In genomic region chr20:31547720-31548298, GRCh38 we compare ENCODE assay signal across 8 cellular contexts. TPM values are rescaled to one million over a fixed set of nuclear protein-coding genes. Genes with fewer than 3 reads are reported as not detected.
A peak's percentile ranks its signal among the peaks of the same experiment; 100 is the strongest.
DNase-seq lines count a peak whose midpoint lies in the region; ATAC-seq and TF ChIP-seq lines count a peak whose summit lies in the region.

No MANE protein-coding gene starts in this region.

- H3K4me1 ChIP-seq in right cardiac atrium (ENCODE audit: control insufficient read depth, insufficient read depth, low read length) (no peaks in the 10 kb centered on the region), skeletal muscle satellite cell (ENCODE audit: control insufficient read depth, insufficient read depth, low read length) (peaks cover 54% of the 10 kb centered on the region)

- ATAC-seq in activated B cell treated with CpG ODN at 0.5 μM for 24 hours (ENCODE audit: low read depth) (no peak), right cardiac atrium (no peak), HG03469 (IDR thresholded peaks at IDR 0.05; ENCODE audit: unreplicated experiment) (no peak)

- H3K4me3 ChIP-seq in H7 (ENCODE audit: insufficient read depth, low read depth, low read length) (peak overlapping the region; percentile 39), right cardiac atrium (ENCODE audit: low read length) (peak overlapping the region; percentile 46), skeletal muscle satellite cell (ENCODE audit: low read length) (peak overlapping the region; percentile 65)

- no peaks in the 10 kb centered on the region for H3K9me3 Mint-ChIP-seq in activated B cell treated with CpG ODN at 0.5 μM for 24 hours

- CTCF ChIA-PET in activated B cell treated with CpG ODN at 0.5 μM for 24 hours (lab: Charles Lee) = interaction anchor here (2.0 kb wide), 1 partner anchor 65 kb away, joined by 10 read pairs; no protein-coding TSS in a partner anchor

- peaks cover 67% of the 10 kb centered on the region for H3K36me3 Mint-ChIP-seq in activated B cell treated with CpG ODN at 0.5 μM for 24 hours (ENCODE audit: low read depth)

- H3K36me3 ChIP-seq in H7 (replicated peaks; ENCODE audit: control insufficient read depth, insufficient read depth, low read length) (peaks cover 43% of the 10 kb centered on the region), skeletal muscle satellite cell (ENCODE audit: insufficient read depth, low read length) (peaks cover 69% of the 10 kb centered on the region)

- H3K9me3 ChIP-seq in right cardiac atrium (ENCODE audit: control insufficient read depth, low read length) (no peaks in the 10 kb centered on the region), skeletal muscle satellite cell (replicated peaks; ENCODE audit: low read length) (no peaks in the 10 kb centered on the region)

- no peaks in the 10 kb centered on the region for H3K27me3 Mint-ChIP-seq in activated B cell treated with CpG ODN at 0.5 μM for 24 hours

- POLR2A ChIA-PET in activated B cell treated with CpG ODN at 0.5 μM for 24 hours (lab: Charles Lee) = interaction anchor here (1.7 kb wide), 1 partner anchor 57 kb away, joined by 5 read pairs; the partner anchor contains the start of gene ID1

- peak overlapping the region; percentile 88 for H3K4me3 Mint-ChIP-seq in activated B cell treated with CpG ODN at 0.5 μM for 24 hours

- H3K27me3 ChIP-seq in H7 (ENCODE audit: control insufficient read depth, insufficient read depth, low read length) (no peaks in the 10 kb centered on the region), right cardiac atrium (ENCODE audit: control insufficient read depth, insufficient read depth) (no peaks in the 10 kb centered on the region), skeletal muscle satellite cell (ENCODE audit: control insufficient read depth, insufficient read depth, low read length) (no peaks in the 10 kb centered on the region)

- peaks cover 15% of the 10 kb centered on the region for H3K4me1 Mint-ChIP-seq in activated B cell treated with CpG ODN at 0.5 μM for 24 hours

- H3K27ac ChIP-seq in right cardiac atrium (ENCODE audit: low read length) = no peak overlapping the region

- peak overlapping the region; percentile 86 for H3K9ac ChIP-seq in skeletal muscle satellite cell (ENCODE audit: low read depth, low read length)

- H3K27ac Mint-ChIP-seq in activated B cell treated with CpG ODN at 0.5 μM for 24 hours = peak overlapping the region; percentile 94

- no peak for TF ChIP-seq CTCF in activated B cell treated with CpG ODN at 0.5 μM for 24 hours (IDR thresholded peaks at IDR 0.05)

- DNase-seq in H7 = no peak
- no peak for DNase-seq in activated B cell treated with CpG ODN at 0.5 μM for 24 hours
- peak in 1 of 3 donors; percentile 4 for DNase-seq in right cardiac atrium
- no peak for DNase-seq in T-helper 9 cell
- DNase-seq in DMS153 (lab: John Stamatoyannopoulos, UW) = no peak
- DNase-seq in activated gamma-delta T cell (lab: John Stamatoyannopoulos, UW) = no peak

- WGBS in right cardiac atrium = 55% methylated on average over 6 of the region's 6 CpGs

- intact Hi-C loops in activated B cell treated with CpG ODN at 0.5 μM for 24 hours (cut with micrococcal nuclease) = loop anchor here (5.0 kb wide), 1 partner anchor 36 kb away; the partner anchor contains the start of gene HM13
- intact Hi-C loops in right cardiac atrium (cut with DNase I) = no loop called here

- H3K4me2 ChIP-seq in skeletal muscle satellite cell (ENCODE audit: low read length) = peak overlapping the region; percentile 77

RNA-seq across cellular contexts. Expression of gene HM13, which starts 33.6 kb away (rescaled TPM):
- 63.9 and 65.0 TPM in 2 replicates for total RNA-seq in H7 (2014; rRNA removed; shearing (Covaris generic))
- total RNA-seq in activated B cell treated with CpG ODN at 0.5 μM for 24 hours = 77.5 and 90.9 TPM in 2 replicates
- total RNA-seq in right cardiac atrium = 10 to 100 TPM; 40.0 to 80.2 (median 62.1) TPM
- polyA plus RNA-seq in right cardiac atrium = 47.8 TPM
- 96.8 and 131 TPM in 2 replicates for total RNA-seq in skeletal muscle satellite cell (2012; rRNA removed)

RNA-seq across cellular contexts. Expression of gene ID1, which starts 57.3 kb away (rescaled TPM):
- total RNA-seq in H7 (2014; rRNA removed; shearing (Covaris generic)) = 424 and 491 TPM in 2 replicates
- total RNA-seq in activated B cell treated with CpG ODN at 0.5 μM for 24 hours (0.20 and 0.60 TPM in 2 replicates), right cardiac atrium (100 to 1,000 TPM; 122 to 188 (median 134) TPM)
- polyA plus RNA-seq in right cardiac atrium = 273 TPM
- 159 and 207 TPM in 2 replicates for total RNA-seq in skeletal muscle satellite cell (2012; rRNA removed)

Comparison
In these comparisons a context has a peak if more than half of its experiments do, and no peak if none do; other contexts are left out.
1. RNA of gene ID1, which starts 57.3 kb away (total RNA-seq): 424 to 491 TPM in H7 and 122 to 188 TPM in right cardiac atrium; 0.20 to 0.60 TPM in activated B cell treated with CpG ODN at 0.5 μM for 24 hours; every median in the first group is over 10 times any median in the second.
2. Peak in every context shown above with its lines, with median percentiles within 50 percentile points of each other: H3K4me3 ChIP-seq.